Comparison of ENCODE assay signal across 1 cellular context in genomic region chr12:42684171-42685071, GRCh38.
TF ChIP-seq lines count a peak whose summit lies in the region.

No MANE protein-coding gene starts in this region.

TF ChIP-seq in SK-N-SH treated with all-trans-retinoic acid at 6 μM for 48 hours, 23 proteins besides CTCF, POLR2A, EP300 and RAD21 (continued from another document):
- TF ChIP-seq CSRNP3 (CRISPR knock-in tag; IDR thresholded peaks at IDR 0.05) (no peak), ZC3H10 (CRISPR knock-in tag; IDR thresholded peaks at IDR 0.05) (no peak), ZNF565 (CRISPR knock-in tag; conservative IDR thresholded peaks at IDR 0.05; ENCODE audit: low read depth) (no peak), TOX (CRISPR knock-in tag; IDR thresholded peaks at IDR 0.05; ENCODE audit: borderline replicate concordance) (no peak), ZFP30 (CRISPR knock-in tag; IDR thresholded peaks at IDR 0.05) (no peak), OSR1 (CRISPR knock-in tag; IDR thresholded peaks at IDR 0.05) (no peak), TSHZ2 (CRISPR knock-in tag; IDR thresholded peaks at IDR 0.05) (no peak), ISL1 (CRISPR knock-in tag; IDR thresholded peaks at IDR 0.05) (no peak), POU6F1 (CRISPR knock-in tag; IDR thresholded peaks at IDR 0.05; ENCODE audit: borderline replicate concordance, low read depth) (no peak), PPARA (CRISPR knock-in tag; IDR thresholded peaks at IDR 0.05; ENCODE audit: borderline replicate concordance) (no peak), PATZ1 (CRISPR knock-in tag; IDR thresholded peaks at IDR 0.05; ENCODE audit: borderline replicate concordance) (no peak), RARB (CRISPR knock-in tag; IDR thresholded peaks at IDR 0.05) (no peak), TCF4 (CRISPR knock-in tag; IDR thresholded peaks at IDR 0.05; ENCODE audit: borderline replicate concordance) (no peak), ZNF70 (CRISPR knock-in tag; IDR thresholded peaks at IDR 0.05) (no peak), CREB5 (CRISPR knock-in tag; IDR thresholded peaks at IDR 0.05; ENCODE audit: low read depth) (no peak), ESRRG (CRISPR knock-in tag; IDR thresholded peaks at IDR 0.05) (no peak)
